ENCODE assay signal across 16 cellular contexts in genomic region chr11:45919806-45920530, GRCh38. TPM values are rescaled to one million over a fixed set of nuclear protein-coding genes. Genes with fewer than 3 reads are reported as not detected.
A peak's percentile ranks its signal among the peaks of the same experiment; 100 is the strongest.
DNase-seq lines count a peak whose midpoint lies in the region; ATAC-seq and TF ChIP-seq lines count a peak whose summit lies in the region.
"Had no signal": no experiment of that assay in that cellular context is flagged by ENCODE, and none has a peak within 500 bp of the region (broad histone marks: within the 10 kb centered on the region; RNA-seq: fewer than 3 reads in every experiment).

No MANE protein-coding gene starts in this region.

- H3K9me3 ChIP-seq in left lung: no peaks in the 10 kb centered on the region
- no peaks in the 10 kb centered on the region for H3K9me3 ChIP-seq in stomach

- H3K27ac ChIP-seq in left lung: no peak overlapping the region
- peak overlapping the region; percentile 86 to 96 (median 87) for H3K27ac ChIP-seq in stomach

- 49 to 62% (median 58%) methylated on average over 12 to 13 of the region's 13 CpGs for WGBS in stomach, 5 donors

- CTCF ChIA-PET in WTC11 (lab: Charles Lee): interaction anchor here (1.7 kb wide), 1 partner anchor 82 kb away, joined by 3 read pairs; no protein-coding TSS in a partner anchor

- ATAC-seq in WTC11 (no peak), left lung (no peak), HG02840 (IDR thresholded peaks at IDR 0.05; ENCODE audit: low FRiP score, unreplicated experiment) (no peak), HG03139 (IDR thresholded peaks at IDR 0.05; ENCODE audit: unreplicated experiment) (no peak)

- POLR2A ChIA-PET in WTC11 (lab: Charles Lee): interaction anchor here (0.8 to 1.0 kb wide), 2 partner anchors 39 to 63 kb away, joined by 3 read pairs; no protein-coding TSS in a partner anchor

- TF ChIP-seq EP300 in stomach (IDR thresholded peaks at IDR 0.05): no peak

- H3K27me3 Mint-ChIP-seq in WTC11 (ENCODE audit: low read depth): peaks cover 2% of the 10 kb centered on the region; the same call in 1 of the 2 replicates

- DNase-seq in activated CD8-positive, alpha-beta memory T cell treated with anti-CD3 and anti-CD28 coated beads, Interleukin-2, amount 50 U/mL, for 4 hours: peak; percentile 12
- DNase-seq in activated CD8-positive, alpha-beta memory T cell treated with anti-CD3 and anti-CD28 coated beads, Interleukin-2, amount 50 U/mL, for 48 hours: no peak
- DNase-seq in WTC11 (ENCODE audit: low spot score) (no peak), left lung (peak; percentile 22 to 48), stomach (peak; percentile 81), MV-4-11 (lab: John Stamatoyannopoulos, UW) (no peak)
- DNase-seq: activated CD4-positive, alpha-beta T cell treated with anti-CD3 and anti-CD28 coated beads for 4 hours; GOT3; KBM-7; NCI-H2107; RPMI8226; stimulated activated CD4-positive, alpha-beta T cell treated with anti-CD3 and anti-CD28 coated beads, Interleukin-12 subunit alpha, Interleukin-12 subunit beta, amount 100 ng/mL, for 4 hours; stimulated activated CD8-positive, alpha-beta memory T cell treated with anti-CD3 and anti-CD28 coated beads, Interleukin-4, amount 100 ng/mL, for 48 hours had no signal

- intact Hi-C loops in left lung (cut with DNase I) (no loop called here), stomach (cut with DNase I; ENCODE audit: low total_unique reads) (no loop called here)

- H3K4me1 Mint-ChIP-seq in WTC11: peaks cover 39% of the 10 kb centered on the region

- H3K27me3 ChIP-seq in left lung (peaks cover 17 to 39% of the 10 kb centered on the region in 2 donors), stomach (peaks cover 0 to 35% (median 20%) of the 10 kb centered on the region in 3 donors)

- 0 out of 2 replicates have a peak overlapping the region, but pooled peaks have one; percentile 49 for H3K27ac Mint-ChIP-seq in WTC11

- H3K36me3 ChIP-seq in left lung: peaks cover 0 to 12% of the 10 kb centered on the region in 2 donors
- peaks cover 10 to 15% (median 14%) of the 10 kb centered on the region in 4 donors for H3K36me3 ChIP-seq in stomach

- TF ChIP-seq POLR2A in stomach (IDR thresholded peaks at IDR 0.05): no peak

- TF ChIP-seq CTCF in WTC11 (IDR thresholded peaks at IDR 0.05) (no peak), left lung (IDR thresholded peaks at IDR 0.05) (no peak), stomach (IDR thresholded peaks at IDR 0.05) (no peak)

- H3K4me1 ChIP-seq in left lung: peaks cover 9 to 44% of the 10 kb centered on the region in 2 donors
- H3K4me1 ChIP-seq in stomach: peaks cover 33 to 71% (median 60%) of the 10 kb centered on the region in 4 donors

- H3K36me3 Mint-ChIP-seq in WTC11: peaks cover 5% of the 10 kb centered on the region; the same call in 1 of the 2 replicates

- H3K9me3 Mint-ChIP-seq in WTC11: no peaks in the 10 kb centered on the region

- H3K4me3 Mint-ChIP-seq in WTC11: peak overlapping the region; percentile 39

- H3K4me3 ChIP-seq in left lung (no peak overlapping the region), stomach (no peak overlapping the region)

TF ChIP-seq in WTC11, 78 proteins besides CTCF, POLR2A, EP300 and RAD21:
- no peak for TF ChIP-seq ZNF416 (CRISPR knock-in tag; IDR thresholded peaks at IDR 0.05)
- TF ChIP-seq NFATC4 (CRISPR knock-in tag; IDR thresholded peaks at IDR 0.05): no peak
- TF ChIP-seq ZNF219 (CRISPR knock-in tag; IDR thresholded peaks at IDR 0.05; ENCODE audit: borderline replicate concordance): no peak
- TF ChIP-seq EMX1 (CRISPR knock-in tag; IDR thresholded peaks at IDR 0.05): no peak
- no peak for TF ChIP-seq ATF6 (CRISPR knock-in tag; IDR thresholded peaks at IDR 0.05)
- no peak for TF ChIP-seq MYBL2 (CRISPR knock-in tag; IDR thresholded peaks at IDR 0.05)
- no peak for TF ChIP-seq ATF2 (CRISPR knock-in tag; IDR thresholded peaks at IDR 0.05; ENCODE audit: borderline replicate concordance, low read depth)
- TF ChIP-seq ARID4B (CRISPR knock-in tag; IDR thresholded peaks at IDR 0.05; ENCODE audit: borderline replicate concordance): no peak
- TF ChIP-seq MLX (CRISPR knock-in tag; IDR thresholded peaks at IDR 0.05): no peak
- TF ChIP-seq MXD4 (CRISPR knock-in tag; IDR thresholded peaks at IDR 0.05; ENCODE audit: borderline replicate concordance): no peak
TF ChIP-seq in WTC11: peak in this region for 0.

RNA-seq across cellular contexts. Expression of gene PEX16, which starts 2.3 kb away (rescaled TPM):
- total RNA-seq in WTC11 (2021) (35.8 to 39.3 TPM (median 36.0 TPM) in 3 replicates), left lung (10 to 100 TPM; 19.6 to 23.4 TPM), stomach (10 to 100 TPM in 4 of 5 donors, 1 to 10 TPM in 1; 9.9 to 72.7 (median 41.9) TPM)
- 10 to 100 TPM; 35.5 to 44.2 (median 38.5) TPM for polyA plus RNA-seq in stomach

RNA-seq across cellular contexts. Expression of gene LARGE2, which starts 2.5 kb away (rescaled TPM):
- 124 to 132 TPM (median 126 TPM) in 3 replicates for total RNA-seq in WTC11 (2021)
- 10 to 100 TPM in 1 of 2 donors, 1 to 10 TPM in 1; 7.5 to 12.7 TPM for total RNA-seq in left lung
- total RNA-seq in stomach: 10 to 100 TPM in 1 of 5 donors, 1 to 10 TPM in 2, not detected in 2; 4.2 to 11.3 (median 7.6) TPM
- 10 to 100 TPM; 13.8 to 45.1 (median 17.4) TPM for polyA plus RNA-seq in stomach
- total RNA-seq: endothelial cell of umbilical vein had no signal

RNA-seq across cellular contexts. Expression of gene FREY1, which starts 12.9 kb away (rescaled TPM):
- total RNA-seq in WTC11 (2021) (1.6 to 2.1 TPM (median 1.8 TPM) in 3 replicates), left lung (under 1 TPM; 0.35 to 0.89 TPM), stomach (1 to 10 TPM in 2 of 5 donors, not detected in 3; 6.7 to 9.9 TPM)
- under 1 TPM in 2 of 3 donors, not detected in 1; 0.33 to 0.50 TPM for polyA plus RNA-seq in stomach

RNA-seq across cellular contexts. Expression of gene MAPK8IP1, which starts 34.5 kb away (rescaled TPM):
- total RNA-seq in WTC11 (2021) (31.6 to 34.1 TPM (median 32.4 TPM) in 3 replicates), left lung (1 to 10 TPM; 6.9 to 8.7 TPM), stomach (1 to 10 TPM in 4 of 5 donors, not detected in 1; 2.9 to 8.0 (median 6.2) TPM)
- 1 to 10 TPM; 4.9 to 8.3 (median 7.6) TPM for polyA plus RNA-seq in stomach

Comparison
In these comparisons a context has a peak if more than half of its experiments do, and no peak if none do; other contexts are left out.
1. DNase-seq: peak in activated CD8-positive, alpha-beta memory T cell treated with anti-CD3 and anti-CD28 coated beads, Interleukin-2, amount 50 U/mL, for 4 hours (single experiment), left lung (2 of 2) and stomach (single experiment); none in activated CD8-positive, alpha-beta memory T cell treated with anti-CD3 and anti-CD28 coated beads, Interleukin-2, amount 50 U/mL, for 48 hours (single experiment), WTC11 (single experiment) and MV-4-11 (single experiment).
2. H3K27ac ChIP-seq: peak in stomach (5 of 5); none in left lung (0 of 2).